8 cellular contexts compared by ENCODE assay signal in genomic region chr17:32936894-32937500, GRCh38. TPM values are rescaled to one million over a fixed set of nuclear protein-coding genes. Genes with fewer than 3 reads are reported as not detected.
DNase-seq lines count a peak whose midpoint lies in the region; ATAC-seq and TF ChIP-seq lines count a peak whose summit lies in the region.

No MANE protein-coding gene starts in this region.

- intact Hi-C loops in head of caudate nucleus (cut with DNase I), result no loop called here

- H3K27me3 ChIP-seq in SJSA1 (replicated peaks) (no peaks in the 10 kb centered on the region), upper lobe of left lung (no peaks in the 10 kb centered on the region)

- no peak for TF ChIP-seq EP300 in upper lobe of left lung (IDR thresholded peaks at IDR 0.05)

- DNase-seq in HFF-Myc (ENCODE audit: extremely low read depth, low read depth) (no peak), SJSA1 (ENCODE audit: low read depth in 1 of 2, low spot score in 2 of 2) (peak; percentile 46 to 71), head of caudate nucleus (peak; percentile 25 to 90 (median 70)), pons (ENCODE audit: low spot score) (peak; percentile 69), upper lobe of left lung (peak; percentile 64 to 70)
- DNase-seq in activated naive CD4-positive, alpha-beta T cell treated with anti-CD3 and anti-CD28 coated beads, Interleukin-2, amount 50 U/mL, for 16 hours, result peak; percentile 69

- H3K4me1 ChIP-seq in SJSA1 (replicated peaks) (peaks cover 7% of the 10 kb centered on the region; the same call in 1 of the 2 replicates), upper lobe of left lung (peaks cover 6 to 12% (median 10%) of the 10 kb centered on the region in 4 donors)

- WGBS in upper lobe of left lung, 2 donors, result 5 to 7% methylated on average over 7 to 13 of the region's 14 CpGs

- no peak overlapping the region for H3K27ac ChIP-seq in C4-2B
- H3K27ac ChIP-seq in SJSA1, result no peak overlapping the region
- peak overlapping the region in 2 of 4 donors; percentile 30 to 67 for H3K27ac ChIP-seq in upper lobe of left lung

- peak; percentile 93 for TF ChIP-seq CTCF in C4-2B (conservative IDR thresholded peaks at IDR 0.05)
- TF ChIP-seq CTCF in HFF-Myc (IDR thresholded peaks at IDR 0.05; ENCODE audit: low read depth, low read length, missing control alignments), result peak; percentile 86
- peak; percentile 80 to 91 (median 86) for TF ChIP-seq CTCF in upper lobe of left lung (IDR thresholded peaks at IDR 0.05)

- TF ChIP-seq POLR2A in upper lobe of left lung (IDR thresholded peaks at IDR 0.05), result no peak

- H3K36me3 ChIP-seq in SJSA1 (peaks cover 75% of the 10 kb centered on the region), upper lobe of left lung (peaks cover 0 to 15% (median 0%) of the 10 kb centered on the region in 4 donors)

- H3K9me3 ChIP-seq in SJSA1 (replicated peaks) (no peaks in the 10 kb centered on the region), upper lobe of left lung (no peaks in the 10 kb centered on the region)

- H3K4me3 ChIP-seq in HFF-Myc (replicated peaks; ENCODE audit: low read depth, low read length) (no peak overlapping the region), SJSA1 (no peak overlapping the region), upper lobe of left lung (no peak overlapping the region)

- ATAC-seq in upper lobe of left lung (ENCODE audit: low FRiP score in 2 of 2) (peak; percentile 76 to 82), GM21367 (IDR thresholded peaks at IDR 0.05; ENCODE audit: unreplicated experiment) (no peak)

RNA-seq across cellular contexts. Expression of gene TMEM98, which starts 9.0 kb away (rescaled TPM):
- 118 and 125 TPM in 2 replicates for total RNA-seq in SJSA1 (2014; rRNA removed; shearing (Covaris generic))
- total RNA-seq in upper lobe of left lung, result 100 to 1,000 TPM in 1 of 6 donors, 10 to 100 TPM in 5; 35.6 to 101 (median 58.5) TPM

RNA-seq across cellular contexts. Expression of gene SPACA3, which starts 54.6 kb away (rescaled TPM):
- not detected in 2 replicates for total RNA-seq in SJSA1 (2014; rRNA removed; shearing (Covaris generic))
- total RNA-seq in upper lobe of left lung, result not detected
